In the genomic region with DNA sequence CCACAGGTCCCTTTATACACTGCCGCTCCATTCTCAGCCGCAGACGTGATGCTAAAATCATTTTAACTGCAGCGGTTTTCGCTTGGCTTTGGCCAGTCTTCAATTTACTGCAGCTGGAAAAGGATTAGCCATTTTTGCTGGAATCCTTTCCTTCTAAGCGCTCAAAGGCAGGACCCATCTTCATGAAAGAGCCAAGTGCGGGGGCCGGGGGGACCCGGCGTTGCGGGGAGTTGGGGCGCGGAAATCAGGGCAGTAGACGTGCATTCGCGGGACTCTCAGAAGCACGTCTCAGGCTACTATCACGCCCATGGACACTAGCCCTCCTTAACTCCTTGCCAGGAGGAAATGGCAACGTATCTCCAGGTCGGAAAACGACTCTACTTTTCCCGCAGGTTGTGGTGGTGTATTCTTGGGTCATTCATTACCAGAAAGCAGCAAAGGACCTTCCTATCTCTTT, we compare ENCODE assay signal across 9 cellular contexts. TPM values are rescaled to one million over a fixed set of nuclear protein-coding genes. Genes with fewer than 3 reads are reported as not detected.
DNase-seq lines count a peak whose midpoint lies in the region; ATAC-seq and TF ChIP-seq lines count a peak whose summit lies in the region.
"Had no signal": no experiment of that assay in that cellular context is flagged by ENCODE, and none has a peak within 500 bp of the region (broad histone marks: within the 10 kb centered on the region; RNA-seq: fewer than 3 reads in every experiment).

No MANE protein-coding gene starts in this region.

- peak overlapping the region; percentile 61 to 86 for H3K27ac ChIP-seq in ascending aorta
- peak overlapping the region; percentile 73 for H3K27ac ChIP-seq in layer of hippocampus (ENCODE audit: low read depth, low read length)
- peak overlapping the region; percentile 66 to 76 for H3K27ac ChIP-seq in thoracic aorta
- H3K27ac ChIP-seq: neutrophil had no signal

- H3K27me3 ChIP-seq in ascending aorta (no peaks in the 10 kb centered on the region), layer of hippocampus (ENCODE audit: control insufficient read depth, insufficient read depth, low read length) (peaks cover 2% of the 10 kb centered on the region), thoracic aorta (replicated peaks; ENCODE audit: insufficient read depth) (no peaks in the 10 kb centered on the region)

- H3K36me3 ChIP-seq in ascending aorta = no peaks in the 10 kb centered on the region
- no peaks in the 10 kb centered on the region for H3K36me3 ChIP-seq in thoracic aorta
- H3K36me3 ChIP-seq: neutrophil had no signal

- H3K4me3 ChIP-seq in ascending aorta (peak overlapping the region; percentile 58 to 79), thoracic aorta (peak overlapping the region; percentile 80)

- intact Hi-C loops in ascending aorta (cut with DNase I) = loop anchor here (2.0 to 10.0 kb wide), 5 partner anchors 170 to 1057 kb away; a partner anchor contains a TSS

- no peak for TF ChIP-seq CTCF in ascending aorta (IDR thresholded peaks at IDR 0.05)
- no peak for TF ChIP-seq CTCF in thoracic aorta (IDR thresholded peaks at IDR 0.05)

- H3K4me1 ChIP-seq in ascending aorta (no peaks in the 10 kb centered on the region), thoracic aorta (ENCODE audit: control insufficient read depth in 1 of 2, low read depth in 2 of 2) (peaks cover 0 to 3% of the 10 kb centered on the region in 2 donors)

- no peaks in the 10 kb centered on the region for H3K9me3 ChIP-seq in ascending aorta
- H3K9me3 ChIP-seq in thoracic aorta = no peaks in the 10 kb centered on the region
- H3K9me3 ChIP-seq: neutrophil had no signal

- ATAC-seq in thoracic aorta (ENCODE audit: insufficient number of reproducible peaks, low FRiP score, low read depth) = no peak
- no peak for ATAC-seq in GM21717 (IDR thresholded peaks at IDR 0.05; ENCODE audit: unreplicated experiment)
- ATAC-seq in GM19324 (IDR thresholded peaks at IDR 0.05; ENCODE audit: low FRiP score, unreplicated experiment) = no peak

- DNase-seq in NCI-H2171 treated with DMSO at 0.1 percent for 48 hours (lab: John Stamatoyannopoulos, UW) (peak; percentile 51), NCI-H2171 (lab: John Stamatoyannopoulos, UW) (no peak), ascending aorta (ENCODE audit: low spot score in 2 of 2) (peak in 1 of 2 donors; percentile 55), thoracic aorta (ENCODE audit: low spot score) (no peak), T-helper 2 cell (no peak)

RNA-seq across cellular contexts. Expression of a gene that starts 1.7 kb away (rescaled TPM):
- total RNA-seq in ascending aorta (45.3 TPM), thoracic aorta (10 to 100 TPM; 51.4 to 70.8 TPM)
